In genomic region chr11:115677190-115677589, GRCh38 we compare ENCODE assay signal across 20 cellular contexts.
"Had no signal": no experiment of that assay in that cellular context is flagged by ENCODE, and none has a peak within 500 bp of the region (broad histone marks: within the 10 kb centered on the region; RNA-seq: fewer than 3 reads in every experiment).

No MANE protein-coding gene starts in this region.

- H3K9me3 ChIP-seq: adrenal gland, body of pancreas, gastrocnemius medialis, heart left ventricle, ovary, thoracic aorta had no signal

- H3K9me3 Mint-ChIP-seq: activated CD4-positive, alpha-beta memory T cell treated with anti-CD3 and anti-CD28 coated beads, Interleukin-2, amount 10 ng/mL, durations not matched to agents 7 days and 5 days; activated T-cell treated with anti-CD3 and anti-CD28 coated beads, Interleukin-2, amount 50 U/mL, for 4 hours; central memory CD8-positive, alpha-beta T cell; effector memory CD8-positive, alpha-beta T cell; immature natural killer cell; stimulated activated effector memory CD8-positive, alpha-beta T cell treated with anti-CD3 and anti-CD28 coated beads, Interleukin-12 subunit alpha, Interleukin-12 subunit beta, amount 100 ng/mL, for 72 hours; T-helper 1 cell treated with Interleukin-12 subunit alpha and Interleukin-12 subunit beta and Interleukin-4 antibody, amounts not matched to agents 30 μg/mL and 1 μg/mL, for 36 hours; WTC11 had no signal

- H3K4me1 ChIP-seq: adrenal gland, body of pancreas had no signal

- H3K4me3 Mint-ChIP-seq: activated CD4-positive, alpha-beta memory T cell treated with anti-CD3 and anti-CD28 coated beads, Interleukin-2, amount 10 ng/mL, durations not matched to agents 7 days and 5 days; activated T-cell treated with anti-CD3 and anti-CD28 coated beads, Interleukin-2, amount 50 U/mL, for 4 hours; central memory CD8-positive, alpha-beta T cell; effector memory CD8-positive, alpha-beta T cell; immature natural killer cell; neural crest cell; stimulated activated effector memory CD8-positive, alpha-beta T cell treated with anti-CD3 and anti-CD28 coated beads, Interleukin-12 subunit alpha, Interleukin-12 subunit beta, amount 100 ng/mL, for 72 hours; T-helper 1 cell treated with Interleukin-12 subunit alpha and Interleukin-12 subunit beta and Interleukin-4 antibody, amounts not matched to agents 30 μg/mL and 1 μg/mL, for 36 hours; WTC11 had no signal

- H3K36me3 Mint-ChIP-seq: immature natural killer cell; stimulated activated effector memory CD8-positive, alpha-beta T cell treated with anti-CD3 and anti-CD28 coated beads, Interleukin-12 subunit alpha, Interleukin-12 subunit beta, amount 100 ng/mL, for 72 hours; WTC11 had no signal

- H3K36me3 ChIP-seq: adrenal gland, gastrocnemius medialis, heart left ventricle, ovary, thoracic aorta had no signal

- H3K27me3 Mint-ChIP-seq: activated CD4-positive, alpha-beta memory T cell treated with anti-CD3 and anti-CD28 coated beads, Interleukin-2, amount 10 ng/mL, durations not matched to agents 7 days and 5 days had no signal

- H3K27me3 ChIP-seq: adrenal gland, body of pancreas, gastrocnemius medialis, heart left ventricle, ovary had no signal

- DNase-seq: activated CD4-positive, alpha-beta memory T cell treated with anti-CD3 and anti-CD28 coated beads, Interleukin-2, amount 10 ng/mL, durations not matched to agents 7 days and 5 days; activated CD4-positive, alpha-beta T cell treated with anti-CD3 and anti-CD28 coated beads for 4 hours; activated effector memory CD4-positive, alpha-beta T cell treated with Interleukin-2 at 50 U/mL for 16 hours; activated naive CD4-positive, alpha-beta T cell treated with anti-CD3 and anti-CD28 coated beads, Interleukin-2, amount 50 U/mL, for 16 hours; activated T-cell treated with anti-CD3 and anti-CD28 coated beads, Interleukin-2, amount 50 U/mL, for 4 hours; adrenal gland; body of pancreas; dermis blood vessel endothelial cell; effector memory CD8-positive, alpha-beta T cell; gastrocnemius medialis; heart left ventricle; immature natural killer cell; midbrain; ovary had no signal

- H3K27ac ChIP-seq: adrenal gland, body of pancreas, gastrocnemius medialis, heart left ventricle, ovary, thoracic aorta had no signal

- H3K4me1 Mint-ChIP-seq: activated CD4-positive, alpha-beta memory T cell treated with anti-CD3 and anti-CD28 coated beads, Interleukin-2, amount 10 ng/mL, durations not matched to agents 7 days and 5 days; central memory CD8-positive, alpha-beta T cell; immature natural killer cell; stimulated activated effector memory CD8-positive, alpha-beta T cell treated with anti-CD3 and anti-CD28 coated beads, Interleukin-12 subunit alpha, Interleukin-12 subunit beta, amount 100 ng/mL, for 72 hours had no signal

- H3K27ac Mint-ChIP-seq: activated CD4-positive, alpha-beta memory T cell treated with anti-CD3 and anti-CD28 coated beads, Interleukin-2, amount 10 ng/mL, durations not matched to agents 7 days and 5 days; effector memory CD8-positive, alpha-beta T cell; immature natural killer cell; stimulated activated effector memory CD8-positive, alpha-beta T cell treated with anti-CD3 and anti-CD28 coated beads, Interleukin-12 subunit alpha, Interleukin-12 subunit beta, amount 100 ng/mL, for 72 hours; T-helper 1 cell treated with Interleukin-12 subunit alpha and Interleukin-12 subunit beta and Interleukin-4 antibody, amounts not matched to agents 30 μg/mL and 1 μg/mL, for 36 hours; WTC11 had no signal

- ATAC-seq: activated T-cell treated with anti-CD3 and anti-CD28 coated beads, Interleukin-2, amount 50 U/mL, for 4 hours; body of pancreas; effector memory CD8-positive, alpha-beta T cell; gastrocnemius medialis; heart left ventricle; stimulated activated effector memory CD8-positive, alpha-beta T cell treated with anti-CD3 and anti-CD28 coated beads, Interleukin-12 subunit alpha, Interleukin-12 subunit beta, amount 100 ng/mL, for 72 hours; WTC11 had no signal

- H3K4me3 ChIP-seq: adrenal gland, body of pancreas, gastrocnemius medialis, heart left ventricle, ovary, thoracic aorta had no signal
